In genomic region chr15:75181780-75182179, GRCh38 we compare ENCODE assay signal across 1 cellular context.
TF ChIP-seq lines count a peak whose summit lies in the region.

No MANE protein-coding gene starts in this region.

TF ChIP-seq in SK-N-SH treated with all-trans-retinoic acid at 6 μM for 48 hours, 23 proteins besides CTCF, POLR2A, EP300 and RAD21:
- TF ChIP-seq ZFP3 (CRISPR knock-in tag; IDR thresholded peaks at IDR 0.05) (no peak), CREB5 (CRISPR knock-in tag; IDR thresholded peaks at IDR 0.05; ENCODE audit: low read depth) (no peak), ZNF8 (CRISPR knock-in tag; IDR thresholded peaks at IDR 0.05) (no peak), PATZ1 (CRISPR knock-in tag; IDR thresholded peaks at IDR 0.05; ENCODE audit: borderline replicate concordance) (no peak), ARNTL (CRISPR knock-in tag; IDR thresholded peaks at IDR 0.05; ENCODE audit: borderline replicate concordance, low read depth) (no peak), POU6F1 (CRISPR knock-in tag; IDR thresholded peaks at IDR 0.05; ENCODE audit: borderline replicate concordance, low read depth) (no peak), ZNF70 (CRISPR knock-in tag; IDR thresholded peaks at IDR 0.05) (no peak), RARB (CRISPR knock-in tag; IDR thresholded peaks at IDR 0.05) (no peak), TOX (CRISPR knock-in tag; IDR thresholded peaks at IDR 0.05; ENCODE audit: borderline replicate concordance) (no peak), ISL1 (CRISPR knock-in tag; IDR thresholded peaks at IDR 0.05) (no peak), ZFP30 (CRISPR knock-in tag; IDR thresholded peaks at IDR 0.05) (no peak), OSR1 (CRISPR knock-in tag; IDR thresholded peaks at IDR 0.05) (no peak), SNAI2 (CRISPR knock-in tag; IDR thresholded peaks at IDR 0.05) (no peak), GLIS3 (CRISPR knock-in tag; IDR thresholded peaks at IDR 0.05) (no peak), TSHZ2 (CRISPR knock-in tag; IDR thresholded peaks at IDR 0.05) (no peak), ZNF565 (CRISPR knock-in tag; conservative IDR thresholded peaks at IDR 0.05; ENCODE audit: low read depth) (no peak), CSDC2 (CRISPR knock-in tag; IDR thresholded peaks at IDR 0.05) (no peak), ESRRG (CRISPR knock-in tag; IDR thresholded peaks at IDR 0.05) (no peak), TCF4 (CRISPR knock-in tag; IDR thresholded peaks at IDR 0.05; ENCODE audit: borderline replicate concordance) (no peak)
